ENCODE assay signal across 5 cellular contexts in the genomic region with DNA sequence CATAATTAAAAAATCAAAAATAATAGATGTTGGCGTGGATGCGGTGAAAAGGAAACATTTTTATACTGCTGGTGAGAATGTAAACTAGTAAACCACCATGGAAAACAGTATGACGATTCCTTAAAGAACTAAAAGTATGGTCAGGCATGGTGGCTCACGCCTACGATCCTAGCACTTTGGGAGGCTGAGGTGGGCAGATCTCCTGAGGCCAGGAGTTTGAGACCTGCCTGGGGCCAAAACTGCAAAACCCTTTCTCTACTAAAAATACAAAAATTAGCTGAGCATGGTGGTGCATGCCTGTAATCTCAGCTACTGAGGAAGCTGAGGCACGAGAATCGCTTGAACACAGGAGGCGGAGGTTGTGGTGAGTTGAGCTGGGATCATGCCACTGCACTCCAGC.
"Had no signal": no experiment of that assay in that cellular context is flagged by ENCODE, and none has a peak within 500 bp of the region (broad histone marks: within the 10 kb centered on the region; RNA-seq: fewer than 3 reads in every experiment).

No MANE protein-coding gene starts in this region.

- H3K27ac ChIP-seq: HL-60 had no signal

- DNase-seq: IMR-90, KBM-7, KG1 had no signal

- H3K4me3 ChIP-seq: K562 had no signal
